Comparison of ENCODE assay signal across 19 cellular contexts in the genomic region with DNA sequence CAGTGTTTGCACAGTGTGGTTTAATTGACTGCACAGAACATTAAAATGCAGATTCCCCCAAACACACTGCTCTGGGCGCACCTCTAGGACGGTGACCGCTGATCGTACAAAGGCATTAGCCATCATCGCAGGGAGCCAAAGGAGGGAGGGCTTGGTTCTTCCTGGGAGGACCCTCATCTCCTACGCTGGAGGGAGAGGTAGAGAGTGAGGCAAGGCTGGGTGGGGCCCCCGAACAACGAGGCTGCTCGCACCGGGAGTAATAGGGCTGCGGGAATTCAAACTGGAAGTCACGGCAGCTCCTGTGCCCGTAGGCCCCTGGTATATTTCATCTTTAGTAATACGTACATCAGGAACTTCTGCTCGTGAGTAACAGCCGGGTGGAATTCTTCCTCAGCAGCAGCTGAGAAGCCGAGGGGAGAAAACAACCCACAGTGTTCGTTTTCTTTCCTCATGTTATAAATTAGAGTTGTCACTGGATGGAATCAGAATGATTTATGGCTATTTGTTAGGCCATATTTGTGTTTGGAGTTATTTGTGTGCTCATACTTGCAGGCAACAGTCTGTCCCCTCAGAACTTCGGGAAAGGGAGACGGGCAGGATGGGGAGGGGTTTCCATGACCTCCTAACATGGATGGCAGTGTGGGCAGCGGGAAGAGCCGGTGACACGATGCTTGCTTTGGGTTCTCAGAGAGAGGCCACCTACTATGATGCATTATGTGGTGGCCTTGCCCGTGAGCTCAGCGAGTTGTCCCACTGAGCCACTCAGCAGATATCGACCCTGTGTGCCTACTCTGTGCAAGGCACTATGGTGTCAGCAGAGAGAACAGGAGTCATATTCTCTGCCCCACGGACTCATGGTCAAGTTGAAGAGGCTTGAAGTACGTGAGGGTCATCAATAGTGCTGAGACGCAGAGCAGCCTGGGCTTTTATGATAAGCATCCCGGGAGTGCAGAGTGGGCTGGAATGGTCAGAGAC.
"Had no signal": no experiment of that assay in that cellular context is flagged by ENCODE, and none has a peak within 500 bp of the region (broad histone marks: within the 10 kb centered on the region; RNA-seq: fewer than 3 reads in every experiment).

No MANE protein-coding gene starts in this region.

- H3K27ac ChIP-seq: esophagus squamous epithelium, heart left ventricle, psoas muscle, sigmoid colon, skin epidermis, testis, tibial nerve, upper lobe of right lung had no signal

- H3K4me1 ChIP-seq: esophagus squamous epithelium, heart left ventricle, psoas muscle, sigmoid colon, testis, upper lobe of right lung had no signal

- H3K9me3 ChIP-seq: esophagus squamous epithelium, heart left ventricle, psoas muscle, sigmoid colon, testis, tibial nerve, upper lobe of right lung had no signal

- ATAC-seq: heart left ventricle; naive thymus-derived CD8-positive, alpha-beta T cell; psoas muscle; stimulated activated naive B cell treated with anti-CD40 and anti-IgM and Interleukin-4, amounts not matched to agents 10 μg/mL and 1 μg/mL and 100 μg/mL, for 72 hours; stimulated activated naive CD8-positive, alpha-beta T cell treated with anti-CD3 and anti-CD28 coated beads, Interleukin-15, amount 100 ng/mL, for 72 hours; upper lobe of right lung had no signal

- H3K4me1 Mint-ChIP-seq: naive thymus-derived CD8-positive, alpha-beta T cell; stimulated activated naive B cell treated with anti-CD40 and anti-IgM and Interleukin-4, amounts not matched to agents 10 μg/mL and 1 μg/mL and 100 μg/mL, for 72 hours; stimulated activated naive CD8-positive, alpha-beta T cell treated with anti-CD3 and anti-CD28 coated beads, Interleukin-15, amount 100 ng/mL, for 72 hours had no signal

- H3K4me3 Mint-ChIP-seq: naive thymus-derived CD8-positive, alpha-beta T cell; stimulated activated naive B cell treated with anti-CD40 and anti-IgM and Interleukin-4, amounts not matched to agents 10 μg/mL and 1 μg/mL and 100 μg/mL, for 72 hours; stimulated activated naive CD8-positive, alpha-beta T cell treated with anti-CD3 and anti-CD28 coated beads, Interleukin-15, amount 100 ng/mL, for 72 hours had no signal

- H3K36me3 ChIP-seq: esophagus squamous epithelium, heart left ventricle, sigmoid colon, tibial nerve, upper lobe of right lung had no signal

- H3K4me3 ChIP-seq: esophagus squamous epithelium, heart left ventricle, psoas muscle, sigmoid colon, skin epidermis, testis, tibial nerve, upper lobe of right lung had no signal

- H3K27me3 ChIP-seq: sigmoid colon, testis, tibial nerve, upper lobe of right lung had no signal

- H3K36me3 Mint-ChIP-seq: naive thymus-derived CD8-positive, alpha-beta T cell; stimulated activated naive B cell treated with anti-CD40 and anti-IgM and Interleukin-4, amounts not matched to agents 10 μg/mL and 1 μg/mL and 100 μg/mL, for 72 hours had no signal

- H3K27ac Mint-ChIP-seq: naive thymus-derived CD8-positive, alpha-beta T cell; stimulated activated naive B cell treated with anti-CD40 and anti-IgM and Interleukin-4, amounts not matched to agents 10 μg/mL and 1 μg/mL and 100 μg/mL, for 72 hours; stimulated activated naive CD8-positive, alpha-beta T cell treated with anti-CD3 and anti-CD28 coated beads, Interleukin-15, amount 100 ng/mL, for 72 hours had no signal

- H3K9me3 Mint-ChIP-seq: stimulated activated naive B cell treated with anti-CD40 and anti-IgM and Interleukin-4, amounts not matched to agents 10 μg/mL and 1 μg/mL and 100 μg/mL, for 72 hours; stimulated activated naive CD8-positive, alpha-beta T cell treated with anti-CD3 and anti-CD28 coated beads, Interleukin-15, amount 100 ng/mL, for 72 hours had no signal

- DNase-seq: central memory CD4-positive, alpha-beta T cell; effector memory CD4-positive, alpha-beta T cell; esophagus squamous epithelium; foreskin melanocyte; heart left ventricle; hippocampal formation; kidney glomerular epithelial cell; mammary epithelial cell; naive thymus-derived CD8-positive, alpha-beta T cell; psoas muscle; sigmoid colon; stimulated activated CD4-positive, alpha-beta T cell treated with anti-CD3 and anti-CD28 coated beads, Interleukin-2, amount 100 ng/mL, for 24 hours; stimulated activated CD4-positive, alpha-beta T cell treated with anti-CD3 and anti-CD28 coated beads, Interleukin-4, amount 100 ng/mL, for 4 hours; stimulated activated naive B cell treated with anti-CD40 and anti-IgM and Interleukin-4, amounts not matched to agents 10 μg/mL and 1 μg/mL and 100 μg/mL, for 72 hours; stimulated activated naive CD8-positive, alpha-beta T cell treated with anti-CD3 and anti-CD28 coated beads, Interleukin-15, amount 100 ng/mL, for 72 hours; testis; upper lobe of right lung had no signal
